Comparison of ENCODE assay signal across 8 cellular contexts in genomic region chr15:89243046-89243690, GRCh38. TPM values are rescaled to one million over a fixed set of nuclear protein-coding genes. Genes with fewer than 3 reads are reported as not detected.
DNase-seq lines count a peak whose midpoint lies in the region; ATAC-seq and TF ChIP-seq lines count a peak whose summit lies in the region.

No MANE protein-coding gene starts in this region.

- H3K4me3 ChIP-seq in OCI-LY7 (ENCODE audit: low read depth, low read length, poor library complexity, severe bottlenecking) = peak overlapping the region; percentile 79
- peak overlapping the region; percentile 93 for H3K4me3 ChIP-seq in epithelial cell of proximal tubule (ENCODE audit: low read depth, low read length)

- DNase-seq in CD1c-positive myeloid dendritic cell (ENCODE audit: extremely low spot score) (peak; percentile 17), OCI-LY7 (ENCODE audit: low spot score) (no peak), epithelial cell of proximal tubule (ENCODE audit: low read depth) (peak; percentile 1), neural crest cell (ENCODE audit: low read depth, low spot score) (no peak), NCI-H2227 (lab: John Stamatoyannopoulos, UW; ENCODE audit: unreplicated experiment) (no peak), pons (ENCODE audit: low spot score) (no peak), NCI-H187 treated with DMSO at 0.1 percent for 48 hours (lab: John Stamatoyannopoulos, UW) (no peak)

- H3K27ac ChIP-seq in OCI-LY7 (ENCODE audit: low read depth, low read length, poor library complexity, severe bottlenecking) = peak overlapping the region; percentile 88

- peaks cover 27% of the 10 kb centered on the region for H3K36me3 ChIP-seq in OCI-LY7 (ENCODE audit: insufficient read depth, low read length)

- POLR2A ChIA-PET in OCI-LY7 (lab: Charles Lee) = interaction anchor here (0.8 to 1.9 kb wide), 3 partner anchors 9 to 34 kb away, joined by 3 to 9 read pairs (median 3); no protein-coding TSS in a partner anchor

- H3K27me3 Mint-ChIP-seq in neural crest cell (ENCODE audit: low read depth) = peaks cover 3% of the 10 kb centered on the region

- CTCF ChIA-PET in OCI-LY7 (lab: Charles Lee; ENCODE audit: unreplicated experiment) = interaction anchor here (0.7 kb wide), 1 partner anchor 36 kb away, joined by 4 read pairs; no protein-coding TSS in a partner anchor

- H3K4me2 ChIP-seq in OCI-LY7 (ENCODE audit: low read length) = peak overlapping the region; percentile 72

- peaks cover 39% of the 10 kb centered on the region for H3K79me2 ChIP-seq in OCI-LY7 (ENCODE audit: insufficient read depth, low read depth, low read length)

- no TSS peak for BruUV-seq in OCI-LY7 (replicated peaks; lab: Mats Ljungman, UMichigan)

- peak overlapping the region; percentile 97 for H2AFZ ChIP-seq in OCI-LY7 (ENCODE audit: low read length)

- H3K4me3 Mint-ChIP-seq in neural crest cell = peak overlapping the region; percentile 94

- H3K9me3 Mint-ChIP-seq in neural crest cell = no peaks in the 10 kb centered on the region

- intact Hi-C loops in OCI-LY7 (cut with micrococcal nuclease; ENCODE audit: unreplicated experiment) = no loop called here

- H3K9me3 ChIP-seq in OCI-LY7 (ENCODE audit: low read length) = peaks cover 3% of the 10 kb centered on the region; the same call in 1 of the 2 replicates

- H3K4me1 ChIP-seq in OCI-LY7 (ENCODE audit: insufficient read depth, low read length, poor library complexity, severe bottlenecking) = peaks cover 20% of the 10 kb centered on the region

- no peak for ATAC-seq in HG02852 (IDR thresholded peaks at IDR 0.05; ENCODE audit: unreplicated experiment)

- no peaks in the 10 kb centered on the region for H3K9me2 ChIP-seq in OCI-LY7 (ENCODE audit: insufficient read depth, low read length)

- H3K27ac Mint-ChIP-seq in neural crest cell (ENCODE audit: unreplicated experiment) = no peak overlapping the region

- peaks cover 11% of the 10 kb centered on the region; the same call in 1 of the 2 replicates for H4K20me1 ChIP-seq in OCI-LY7 (ENCODE audit: insufficient read depth, low read length)

- peaks cover 12% of the 10 kb centered on the region for H3K36me3 Mint-ChIP-seq in neural crest cell (ENCODE audit: low read depth)

- TF ChIP-seq CTCF in OCI-LY7 (conservative IDR thresholded peaks at IDR 0.05; ENCODE audit: low read length) = no peak
- no peak for TF ChIP-seq CTCF in epithelial cell of proximal tubule (conservative IDR thresholded peaks at IDR 0.05; ENCODE audit: low read depth, low read length)
- TF ChIP-seq CTCF in neural crest cell (conservative IDR thresholded peaks at IDR 0.05) = no peak

- peaks cover 36% of the 10 kb centered on the region for H3K4me1 Mint-ChIP-seq in neural crest cell

RNA-seq across cellular contexts. Expression of gene FANCI, which starts 0.6 kb away (rescaled TPM):
- 112 and 118 TPM in 2 replicates for total RNA-seq in OCI-LY7 (2014; rRNA removed; shearing (Covaris generic))
- total RNA-seq in OCI-LY7 (2022) (211 and 231 TPM in 2 replicates), epithelial cell of proximal tubule (49.4 and 53.2 TPM in 2 replicates), neural crest cell (164 and 172 TPM in 2 replicates)

RNA-seq across cellular contexts. Expression of gene RLBP1, which starts 21.8 kb away (rescaled TPM):
- total RNA-seq in OCI-LY7 (2014; rRNA removed; shearing (Covaris generic)) = not detected in 2 replicates
- total RNA-seq in OCI-LY7 (2022) = not detected in 2 replicates
- total RNA-seq in epithelial cell of proximal tubule = not detected in 2 replicates
- 5.7 and 6.3 TPM in 2 replicates for total RNA-seq in neural crest cell

Comparison
In these comparisons a context has a peak if more than half of its experiments do, and no peak if none do; other contexts are left out.
1. DNase-seq: peak in CD1c-positive myeloid dendritic cell (single experiment) and epithelial cell of proximal tubule (single experiment); none in OCI-LY7 (single experiment), neural crest cell (single experiment), NCI-H2227 (single experiment), pons (single experiment) and NCI-H187 treated with DMSO at 0.1 percent for 48 hours (single experiment).